Comparison of ENCODE assay signal across 8 cellular contexts in the genomic region with DNA sequence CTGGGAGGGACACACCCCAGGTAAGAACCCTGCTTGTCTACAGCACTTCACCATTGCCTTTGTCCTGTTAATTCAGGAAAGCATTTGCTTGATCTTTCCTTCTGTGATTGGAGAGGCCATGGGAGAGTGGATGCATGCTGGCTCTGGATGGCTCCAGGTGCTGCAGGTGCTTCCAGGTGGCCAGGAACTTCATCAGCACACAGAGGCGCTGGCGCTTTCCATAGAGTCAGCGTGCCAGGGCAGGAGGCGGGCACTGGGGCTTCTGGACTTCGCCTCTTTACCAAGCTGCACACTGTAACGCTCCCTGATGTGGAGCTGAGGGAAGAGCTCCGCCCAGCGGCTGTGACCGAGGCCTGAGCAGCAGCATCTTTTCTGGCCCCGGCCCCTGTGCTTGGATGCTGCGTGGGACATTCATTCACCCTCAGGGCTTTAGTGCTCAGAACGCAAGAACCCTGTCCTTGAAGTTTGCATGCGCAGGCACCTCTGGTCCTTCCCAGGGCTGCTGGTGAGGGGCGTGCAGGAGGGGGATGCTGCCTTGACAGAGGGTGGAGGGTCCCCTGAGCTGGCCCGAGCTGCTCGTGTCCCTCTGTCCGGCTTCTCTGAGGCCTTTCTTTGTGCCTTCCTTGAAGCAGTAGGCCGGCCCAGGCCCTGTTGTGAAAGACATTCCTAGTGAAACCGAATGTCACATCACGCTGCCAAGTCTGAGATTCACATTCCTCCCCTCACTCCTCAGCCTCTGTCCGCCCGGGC. TPM values are rescaled to one million over a fixed set of nuclear protein-coding genes. Genes with fewer than 3 reads are reported as not detected.
DNase-seq lines count a peak whose midpoint lies in the region; ATAC-seq and TF ChIP-seq lines count a peak whose summit lies in the region.

No MANE protein-coding gene starts in this region.

- peaks cover 18% of the 10 kb centered on the region for H3K27me3 Mint-ChIP-seq in MCF 10A (ENCODE audit: insufficient read depth, unreplicated experiment)
- H3K27me3 Mint-ChIP-seq in activated naive CD8-positive, alpha-beta T cell treated with anti-CD3 and anti-CD28 coated beads, Interleukin-2, amount 10 ng/mL, durations not matched to agents 7 days and 5 days, result no peaks in the 10 kb centered on the region

- no peaks in the 10 kb centered on the region for H3K27me3 ChIP-seq in left lung
- H3K27me3 ChIP-seq in dorsolateral prefrontal cortex, result peaks cover 0 to 4% (median 0%) of the 10 kb centered on the region in 45 donors

- no peak overlapping the region for H3K4me3 Mint-ChIP-seq in MCF 10A (ENCODE audit: unreplicated experiment)
- no peak overlapping the region for H3K4me3 Mint-ChIP-seq in activated naive CD8-positive, alpha-beta T cell treated with anti-CD3 and anti-CD28 coated beads, Interleukin-2, amount 10 ng/mL, durations not matched to agents 7 days and 5 days

- H3K27ac Mint-ChIP-seq in MCF 10A (ENCODE audit: low read depth, unreplicated experiment), result no peak overlapping the region
- peak overlapping the region; percentile 99 for H3K27ac Mint-ChIP-seq in activated naive CD8-positive, alpha-beta T cell treated with anti-CD3 and anti-CD28 coated beads, Interleukin-2, amount 10 ng/mL, durations not matched to agents 7 days and 5 days

- H3K9me3 Mint-ChIP-seq in MCF 10A (ENCODE audit: unreplicated experiment), result no peaks in the 10 kb centered on the region
- H3K9me3 Mint-ChIP-seq in activated naive CD8-positive, alpha-beta T cell treated with anti-CD3 and anti-CD28 coated beads, Interleukin-2, amount 10 ng/mL, durations not matched to agents 7 days and 5 days, result no peaks in the 10 kb centered on the region

- no peak for TF ChIP-seq CTCF in MCF 10A (IDR thresholded peaks at IDR 0.05; ENCODE audit: unreplicated experiment)
- TF ChIP-seq CTCF in left lung (IDR thresholded peaks at IDR 0.05), result no peak
- peak in 1 of 56 donors; percentile 19 for TF ChIP-seq CTCF in dorsolateral prefrontal cortex (IDR thresholded peaks at IDR 0.05 in 54 of 56, conservative IDR thresholded peaks at IDR 0.05 in 2 of 56; ENCODE audit: low read depth in 1 of 56, partially characterized antibody in 56 of 56)

- CTCF ChIA-PET in MCF 10A (lab: Yijun Ruan, JAX), result interaction anchor here (0.8 kb wide), 1 partner anchor 143 kb away, joined by 4 read pairs; no protein-coding TSS in a partner anchor

- POLR2A ChIA-PET in MCF 10A (lab: Yijun Ruan, JAX), result no interaction called here
- POLR2A ChIA-PET in activated naive CD8-positive, alpha-beta T cell treated with anti-CD3 and anti-CD28 coated beads, Interleukin-2, amount 10 ng/mL, durations not matched to agents 7 days and 5 days (lab: Charles Lee), result interaction anchor here (1.3 to 8.0 kb wide), 6 partner anchors 9 to 84 kb away, joined by 3 to 233 read pairs (median 22); partner anchors contain the start of gene MX1

- H3K4me1 ChIP-seq in left lung, result peaks cover 3 to 40% of the 10 kb centered on the region in 2 donors

- H3K9me3 ChIP-seq in left lung, result no peaks in the 10 kb centered on the region

- no peaks in the 10 kb centered on the region for H3K4me1 Mint-ChIP-seq in MCF 10A (ENCODE audit: insufficient read depth, unreplicated experiment)
- peaks cover 40% of the 10 kb centered on the region for H3K4me1 Mint-ChIP-seq in activated naive CD8-positive, alpha-beta T cell treated with anti-CD3 and anti-CD28 coated beads, Interleukin-2, amount 10 ng/mL, durations not matched to agents 7 days and 5 days

- no TSS peak for BruUV-seq in MCF 10A (replicated peaks; lab: Mats Ljungman, UMichigan)

- intact Hi-C loops in MCF 10A (cut with micrococcal nuclease) (no loop called here), left lung (cut with DNase I) (no loop called here), dorsolateral prefrontal cortex (cut with DNase I) (no loop called here), posterior vena cava (cut with DNase I) (no loop called here)

- ATAC-seq in activated naive CD8-positive, alpha-beta T cell treated with anti-CD3 and anti-CD28 coated beads, Interleukin-2, amount 10 ng/mL, durations not matched to agents 7 days and 5 days (ENCODE audit: low read depth), result no peak
- ATAC-seq in left lung, result peak; percentile 8
- no peak for ATAC-seq in HG03521 (IDR thresholded peaks at IDR 0.05; ENCODE audit: unreplicated experiment)

- H3K36me3 ChIP-seq in left lung, result no peaks in the 10 kb centered on the region

- DNase-seq in T47D (ENCODE audit: low read depth in 1 of 2, low spot score in 1 of 2) (peak; percentile 55 to 83), MCF 10A (ENCODE audit: unreplicated experiment) (no peak), left lung (no peak), NCI-H226 (no peak), dorsolateral prefrontal cortex (no peak), posterior vena cava (ENCODE audit: low spot score) (no peak)
- no peak for DNase-seq in activated naive CD8-positive, alpha-beta T cell treated with anti-CD3 and anti-CD28 coated beads, Interleukin-2, amount 10 ng/mL, durations not matched to agents 7 days and 5 days

- in situ Hi-C loops in T47D (cut with HindIII; ENCODE audit: low pct_unique_long_range_greater_than_20kb, low sequenced_read_pairs), result no loop called here

- no peak overlapping the region for H3K4me3 ChIP-seq in left lung
- H3K4me3 ChIP-seq in dorsolateral prefrontal cortex, result no peak overlapping the region

- H3K27ac ChIP-seq in left lung (peak overlapping the region in 1 of 2 donors; percentile 98), dorsolateral prefrontal cortex (no peak overlapping the region)

- no peaks in the 10 kb centered on the region for H3K36me3 Mint-ChIP-seq in MCF 10A (ENCODE audit: insufficient read depth, unreplicated experiment)
- H3K36me3 Mint-ChIP-seq in activated naive CD8-positive, alpha-beta T cell treated with anti-CD3 and anti-CD28 coated beads, Interleukin-2, amount 10 ng/mL, durations not matched to agents 7 days and 5 days, result peaks cover 16% of the 10 kb centered on the region

RNA-seq across cellular contexts. Expression of gene MX2, which starts 1.6 kb away (rescaled TPM):
- total RNA-seq in MCF 10A (2022), result not detected in 2 replicates
- 100 to 1,000 TPM; 103 to 106 TPM for total RNA-seq in activated naive CD8-positive, alpha-beta T cell treated with anti-CD3 and anti-CD28 coated beads, Interleukin-2, amount 10 ng/mL, durations not matched to agents 7 days and 5 days
- total RNA-seq in left lung, result 10 to 100 TPM; 11.9 to 31.9 TPM
- 10 to 100 TPM in 4 of 120 experiments, 1 to 10 TPM in 116; 1.8 to 41.0 (median 5.0) TPM for total RNA-seq in dorsolateral prefrontal cortex
- 10 to 100 TPM; 17.6 to 20.4 TPM for total RNA-seq in posterior vena cava

RNA-seq across cellular contexts. Expression of gene FAM3B, which starts 43.6 kb away (rescaled TPM):
- total RNA-seq in MCF 10A (2022) (not detected in 2 replicates), left lung (10 to 100 TPM in 1 of 2 donors, 1 to 10 TPM in 1; 7.9 to 31.9 TPM), dorsolateral prefrontal cortex (under 1 TPM in 15 of 120 experiments, not detected in 105; 0.32 to 0.98 (median 0.63) TPM), posterior vena cava (1 to 10 TPM in 1 of 2 donors, under 1 TPM in 1; 0.60 to 1.1 TPM)
- total RNA-seq in activated naive CD8-positive, alpha-beta T cell treated with anti-CD3 and anti-CD28 coated beads, Interleukin-2, amount 10 ng/mL, durations not matched to agents 7 days and 5 days, result not detected

Comparison
In these comparisons a context has a peak if more than half of its experiments do, and no peak if none do; other contexts are left out.
1. DNase-seq: peak in T47D (2 of 2); none in MCF 10A (single experiment), activated naive CD8-positive, alpha-beta T cell treated with anti-CD3 and anti-CD28 coated beads, Interleukin-2, amount 10 ng/mL, durations not matched to agents 7 days and 5 days (single experiment), left lung (0 of 2), NCI-H226 (single experiment), dorsolateral prefrontal cortex (0 of 10) and posterior vena cava (single experiment).